Comparison of ENCODE assay signal across 11 cellular contexts in genomic region chr20:46175127-46175494, GRCh38.
"Had no signal": no experiment of that assay in that cellular context is flagged by ENCODE, and none has a peak within 500 bp of the region (broad histone marks: within the 10 kb centered on the region; RNA-seq: fewer than 3 reads in every experiment).

No MANE protein-coding gene starts in this region.

- H3K36me3 Mint-ChIP-seq: natural killer cell treated with Interleukin-12 subunit alpha and Interleukin-12 subunit beta and Interleukin-15 and Interleukin-18, amount 100 ng/mL, for 72 hours; T-cell had no signal

- H3K27ac Mint-ChIP-seq: activated T-helper 17 cell treated with anti-CD3 and anti-CD28 coated beads, Interleukin-2, amount 50 U/mL, for 72 hours; natural killer cell treated with Interleukin-12 subunit alpha and Interleukin-12 subunit beta and Interleukin-15 and Interleukin-18, amount 100 ng/mL, for 72 hours; progenitor cell of endocrine pancreas; T-cell had no signal

- H3K4me3 Mint-ChIP-seq: activated T-helper 17 cell treated with anti-CD3 and anti-CD28 coated beads, Interleukin-2, amount 50 U/mL, for 72 hours; natural killer cell treated with Interleukin-12 subunit alpha and Interleukin-12 subunit beta and Interleukin-15 and Interleukin-18, amount 100 ng/mL, for 72 hours had no signal

- H3K9me3 ChIP-seq: mucosa of descending colon, right atrium auricular region, transverse colon had no signal

- H3K9me3 Mint-ChIP-seq: activated T-helper 17 cell treated with anti-CD3 and anti-CD28 coated beads, Interleukin-2, amount 50 U/mL, for 72 hours; natural killer cell treated with Interleukin-12 subunit alpha and Interleukin-12 subunit beta and Interleukin-15 and Interleukin-18, amount 100 ng/mL, for 72 hours; T-cell had no signal

- H3K4me1 Mint-ChIP-seq: activated T-helper 17 cell treated with anti-CD3 and anti-CD28 coated beads, Interleukin-2, amount 50 U/mL, for 72 hours had no signal

- H3K27ac ChIP-seq: epithelial cell of prostate, right atrium auricular region, skin epidermis, transverse colon had no signal

- H3K36me3 ChIP-seq: right atrium auricular region, transverse colon had no signal

- DNase-seq: occipital lobe, T1000 had no signal

- H3K4me1 ChIP-seq: right atrium auricular region, transverse colon had no signal

- H3K4me3 ChIP-seq: mucosa of descending colon, skin epidermis, transverse colon had no signal
